ENCODE assay signal across 10 cellular contexts in genomic region chr20:52975024-52975732, GRCh38. TPM values are rescaled to one million over a fixed set of nuclear protein-coding genes. Genes with fewer than 3 reads are reported as not detected.
DNase-seq lines count a peak whose midpoint lies in the region; TF ChIP-seq lines count a peak whose summit lies in the region.
"Had no signal": no experiment of that assay in that cellular context is flagged by ENCODE, and none has a peak within 500 bp of the region (broad histone marks: within the 10 kb centered on the region; RNA-seq: fewer than 3 reads in every experiment).

No MANE protein-coding gene starts in this region.

- TF ChIP-seq EP300 in transverse colon (IDR thresholded peaks at IDR 0.05; ENCODE audit: low read depth): no peak

- H3K9ac ChIP-seq in mesenchymal stem cell (ENCODE audit: low read length): peak overlapping the region; percentile 98

- H3K4ac ChIP-seq in mesenchymal stem cell (ENCODE audit: low read depth in 1 of 2, low read length in 2 of 2): no peak overlapping the region

- H3K4me2 ChIP-seq in mesenchymal stem cell (ENCODE audit: low read length, poor library complexity, severe bottlenecking): no peak overlapping the region

- H3K18ac ChIP-seq in mesenchymal stem cell (ENCODE audit: low read depth in 1 of 2, low read length in 2 of 2): peak overlapping the region in 1 of 2 experiments; percentile 21

- WGBS in mesenchymal stem cell: 57% methylated on average over 9 of the region's 11 CpGs
- WGBS in transverse colon (ENCODE audit: low coverage in 1 of 2), 2 donors: 35 to 51% methylated on average over 9 to 11 of the region's 11 CpGs

- no peak overlapping the region for H4K91ac ChIP-seq in mesenchymal stem cell (ENCODE audit: low read length)

- no peaks in the 10 kb centered on the region for H3K9me3 ChIP-seq in mesenchymal stem cell (ENCODE audit: control insufficient read depth, low read length)
- H3K9me3 ChIP-seq in transverse colon: no peaks in the 10 kb centered on the region

- no peaks in the 10 kb centered on the region for H3K9me3 Mint-ChIP-seq in activated T-helper 2 cell treated with anti-CD3 and anti-CD28 coated beads, Interferon-gamma antibody, Interleukin-2, Interleukin-4, amounts not matched to agents 10 μg/mL and 5 μg/mL and 100 μg/mL, durations not matched to agents 14 hours and 24 hours and 36 hours
- H3K9me3 Mint-ChIP-seq: activated naive CD8-positive, alpha-beta T cell treated with anti-CD3 and anti-CD28 coated beads, Interleukin-2, amount 10 ng/mL, durations not matched to agents 7 days and 5 days had no signal

- peaks cover 5% of the 10 kb centered on the region for H3K4me1 ChIP-seq in mesenchymal stem cell (ENCODE audit: control insufficient read depth, insufficient read depth, low read depth, low read length)
- H3K4me1 ChIP-seq in transverse colon: peaks cover 0 to 5% (median 1%) of the 10 kb centered on the region in 4 donors

- no peak overlapping the region for H2AFZ ChIP-seq in mesenchymal stem cell (ENCODE audit: low read depth, low read length)

- DNase-seq in activated naive CD4-positive, alpha-beta T cell treated with Interleukin-2 at 50 U/mL for 16 hours: peak; percentile 60
- no peak for DNase-seq in activated naive CD4-positive, alpha-beta T cell (lab: John Stamatoyannopoulos, UW)
- no peak for DNase-seq in activated T-helper 2 cell treated with anti-CD3 and anti-CD28 coated beads, Interferon-gamma antibody, Interleukin-2, Interleukin-4, amounts not matched to agents 10 μg/mL and 5 μg/mL and 100 μg/mL, durations not matched to agents 14 hours and 24 hours and 36 hours (ENCODE audit: low spot score)
- DNase-seq in mesenchymal stem cell (peak; percentile 9), transverse colon (no peak), cerebellum (ENCODE audit: low spot score) (no peak), islet precursor cell (no peak), NCI-H82 (lab: John Stamatoyannopoulos, UW) (no peak)
- DNase-seq: activated naive CD8-positive, alpha-beta T cell treated with anti-CD3 and anti-CD28 coated beads, Interleukin-2, amount 10 ng/mL, durations not matched to agents 7 days and 5 days; C1 segment of cervical spinal cord had no signal

- H3K27me3 ChIP-seq in mesenchymal stem cell (ENCODE audit: control insufficient read depth in 1 of 2, insufficient read depth in 1 of 2, low read length in 2 of 2) (peaks cover 0 to 24% of the 10 kb centered on the region in 2 experiments), transverse colon (peaks cover 43% of the 10 kb centered on the region)

- in situ Hi-C loops in transverse colon (cut with MboI; ENCODE audit: low pct_ligation_motif_present in 1 of 4, low pct_unique_long_range_greater_than_20kb in 1 of 4, low sequenced_read_pairs in 3 of 4): no loop called here

- H3K4me3 Mint-ChIP-seq in activated T-helper 2 cell treated with anti-CD3 and anti-CD28 coated beads, Interferon-gamma antibody, Interleukin-2, Interleukin-4, amounts not matched to agents 10 μg/mL and 5 μg/mL and 100 μg/mL, durations not matched to agents 14 hours and 24 hours and 36 hours (ENCODE audit: low read depth): peak overlapping the region; percentile 93

- TF ChIP-seq CTCF in transverse colon (IDR thresholded peaks at IDR 0.05): no peak

- H2BK15ac ChIP-seq in mesenchymal stem cell (ENCODE audit: low read depth, poor library complexity, severe bottlenecking): no peak overlapping the region

- H3K36me3 Mint-ChIP-seq in activated T-helper 2 cell treated with anti-CD3 and anti-CD28 coated beads, Interferon-gamma antibody, Interleukin-2, Interleukin-4, amounts not matched to agents 10 μg/mL and 5 μg/mL and 100 μg/mL, durations not matched to agents 14 hours and 24 hours and 36 hours (ENCODE audit: low read depth): no peaks in the 10 kb centered on the region
- H3K36me3 Mint-ChIP-seq: activated naive CD8-positive, alpha-beta T cell treated with anti-CD3 and anti-CD28 coated beads, Interleukin-2, amount 10 ng/mL, durations not matched to agents 7 days and 5 days had no signal

- H3K27ac Mint-ChIP-seq in activated T-helper 2 cell treated with anti-CD3 and anti-CD28 coated beads, Interferon-gamma antibody, Interleukin-2, Interleukin-4, amounts not matched to agents 10 μg/mL and 5 μg/mL and 100 μg/mL, durations not matched to agents 14 hours and 24 hours and 36 hours: peak overlapping the region; percentile 94
- H3K27ac Mint-ChIP-seq: activated naive CD8-positive, alpha-beta T cell treated with anti-CD3 and anti-CD28 coated beads, Interleukin-2, amount 10 ng/mL, durations not matched to agents 7 days and 5 days had no signal

- intact Hi-C loops in activated T-helper 2 cell treated with anti-CD3 and anti-CD28 coated beads, Interferon-gamma antibody, Interleukin-2, Interleukin-4, amounts not matched to agents 10 μg/mL and 5 μg/mL and 100 μg/mL, durations not matched to agents 14 hours and 24 hours and 36 hours (cut with micrococcal nuclease): loop anchor here (1.0 to 10.0 kb wide), 4 partner anchors 26 to 668 kb away; no protein-coding TSS in a partner anchor
- intact Hi-C loops in transverse colon (cut with DNase I; ENCODE audit: low total_unique reads): no loop called here

- H2BK12ac ChIP-seq in mesenchymal stem cell (ENCODE audit: low read length in 2 of 2): peak overlapping the region in 1 of 2 experiments; percentile 84

- H3K4me3 ChIP-seq in mesenchymal stem cell (ENCODE audit: insufficient read depth in 1 of 2, low read depth in 1 of 2, low read length in 2 of 2) (peak overlapping the region in 1 of 2 experiments; percentile 92), transverse colon (peak overlapping the region in 1 of 4 donors; percentile 7)

- H3K27me3 Mint-ChIP-seq in activated T-helper 2 cell treated with anti-CD3 and anti-CD28 coated beads, Interferon-gamma antibody, Interleukin-2, Interleukin-4, amounts not matched to agents 10 μg/mL and 5 μg/mL and 100 μg/mL, durations not matched to agents 14 hours and 24 hours and 36 hours (ENCODE audit: low read depth): peaks cover 17% of the 10 kb centered on the region

- no peak overlapping the region for H2BK120ac ChIP-seq in mesenchymal stem cell (ENCODE audit: low read depth, low read length)

- peak overlapping the region; percentile 72 for H4K8ac ChIP-seq in mesenchymal stem cell (ENCODE audit: low read length)

- H3K36me3 ChIP-seq in mesenchymal stem cell (ENCODE audit: control insufficient read depth in 1 of 2, insufficient read depth in 2 of 2, low read depth in 1 of 2, low read length in 2 of 2) (no peaks in the 10 kb centered on the region), transverse colon (no peaks in the 10 kb centered on the region)

- H3K27ac ChIP-seq in mesenchymal stem cell (ENCODE audit: low read length, poor library complexity, severe bottlenecking) (no peak overlapping the region), transverse colon (peak overlapping the region in 3 of 4 donors; percentile 43 to 65 (median 64))

- TF ChIP-seq POLR2A in transverse colon (IDR thresholded peaks at IDR 0.05): no peak

- no peak overlapping the region for H3K14ac ChIP-seq in mesenchymal stem cell (ENCODE audit: low read length in 2 of 2)

- peaks cover 54% of the 10 kb centered on the region for H3K4me1 Mint-ChIP-seq in activated T-helper 2 cell treated with anti-CD3 and anti-CD28 coated beads, Interferon-gamma antibody, Interleukin-2, Interleukin-4, amounts not matched to agents 10 μg/mL and 5 μg/mL and 100 μg/mL, durations not matched to agents 14 hours and 24 hours and 36 hours (ENCODE audit: low read depth)

- no peak overlapping the region for H3K23ac ChIP-seq in mesenchymal stem cell (ENCODE audit: low read length in 2 of 2)

- no peak overlapping the region for H2BK5ac ChIP-seq in mesenchymal stem cell (ENCODE audit: low read depth, low read length, poor library complexity, severe bottlenecking)

- H3K79me1 ChIP-seq in mesenchymal stem cell (replicated peaks; ENCODE audit: low read length, poor library complexity, severe bottlenecking): no peaks in the 10 kb centered on the region

- no peak overlapping the region for H2AK5ac ChIP-seq in mesenchymal stem cell (ENCODE audit: low read length, severe bottlenecking)

RNA-seq across cellular contexts. Expression of gene TSHZ2, which starts 3.0 kb away (rescaled TPM):
- 19.8 and 23.0 TPM in 2 replicates for total RNA-seq in activated T-helper 2 cell treated with anti-CD3 and anti-CD28 coated beads, Interferon-gamma antibody, Interleukin-2, Interleukin-4, amounts not matched to agents 10 μg/mL and 5 μg/mL and 100 μg/mL, durations not matched to agents 14 hours and 24 hours and 36 hours
- 17.1 TPM for polyA plus RNA-seq in mesenchymal stem cell (2013, experiment 1 of 2)
- 16.5 TPM for polyA plus RNA-seq in mesenchymal stem cell (2013, experiment 2 of 2)
- total RNA-seq in transverse colon (10 to 100 TPM in 1 of 4 donors, 1 to 10 TPM in 3; 1.9 to 12.9 (median 5.0) TPM), cerebellum (7.1 TPM)

Comparison
In these comparisons a context has a peak if more than half of its experiments do, and no peak if none do; other contexts are left out.
1. DNase-seq: peak in activated naive CD4-positive, alpha-beta T cell treated with Interleukin-2 at 50 U/mL for 16 hours (single experiment) and mesenchymal stem cell (single experiment); none in activated naive CD4-positive, alpha-beta T cell (0 of 4), activated T-helper 2 cell treated with anti-CD3 and anti-CD28 coated beads, Interferon-gamma antibody, Interleukin-2, Interleukin-4, amounts not matched to agents 10 μg/mL and 5 μg/mL and 100 μg/mL, durations not matched to agents 14 hours and 24 hours and 36 hours (single experiment), transverse colon (single experiment), cerebellum (single experiment), islet precursor cell (single experiment) and NCI-H82 (single experiment).